In the genomic region with DNA sequence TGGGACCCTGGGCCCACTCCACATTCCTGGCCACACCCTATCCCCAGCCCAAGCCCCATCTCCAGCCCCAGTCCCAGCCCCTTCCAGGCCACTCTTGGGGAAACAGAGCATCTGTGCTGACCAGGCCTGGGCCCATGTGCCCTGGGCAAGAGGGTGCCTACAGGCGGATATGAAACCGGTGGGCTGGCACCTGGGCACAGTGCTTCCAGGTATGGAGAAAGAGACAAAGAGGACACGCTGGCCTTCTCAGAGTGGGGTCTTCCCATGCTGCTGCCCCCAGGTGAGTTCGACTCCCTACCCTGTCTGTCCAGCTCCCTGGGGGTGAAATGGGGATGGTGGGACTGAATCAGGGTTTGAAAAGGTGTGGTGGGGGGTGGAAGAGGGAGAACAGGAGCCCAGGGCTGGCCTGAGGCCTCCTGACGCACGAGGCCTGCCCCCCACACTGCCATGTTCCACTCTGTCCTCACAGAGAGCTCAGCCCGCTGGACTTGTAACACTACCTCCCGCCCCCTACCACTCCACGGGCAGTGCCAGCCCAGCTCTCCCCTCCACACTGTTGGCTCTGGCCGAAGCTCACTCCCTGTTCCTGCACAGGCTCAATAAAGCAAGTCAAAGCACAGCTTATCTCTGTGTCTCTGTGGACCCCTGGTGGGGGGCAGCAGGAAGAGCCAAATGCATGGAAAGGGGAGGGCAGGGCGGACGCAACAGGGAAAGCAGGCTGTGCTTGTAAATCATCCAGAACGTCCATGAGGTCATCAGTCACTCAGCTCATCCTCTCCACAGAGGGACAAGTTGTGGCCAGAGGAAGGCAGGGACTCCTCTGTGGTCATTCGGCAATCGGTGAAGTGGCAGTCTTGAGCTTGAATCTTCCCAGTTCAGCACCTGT, we compare ENCODE assay signal across 24 cellular contexts.
DNase-seq lines count a peak whose midpoint lies in the region; ATAC-seq and TF ChIP-seq lines count a peak whose summit lies in the region.
"Had no signal": no experiment of that assay in that cellular context is flagged by ENCODE, and none has a peak within 500 bp of the region (broad histone marks: within the 10 kb centered on the region; RNA-seq: fewer than 3 reads in every experiment).

No MANE protein-coding gene starts in this region.

- peaks cover 27% of the 10 kb centered on the region for H3K27me3 Mint-ChIP-seq in progenitor cell of endocrine pancreas

- peak; percentile 39 for DNase-seq in DMS 273 (lab: John Stamatoyannopoulos, UW; ENCODE audit: unreplicated experiment)
- DNase-seq in DMS 273 treated with DMSO at 0.1 percent for 48 hours (lab: John Stamatoyannopoulos, UW): no peak
- peak; percentile 65 for DNase-seq in NCI-H82 (lab: John Stamatoyannopoulos, UW)
- no peak for DNase-seq in hepatocyte (ENCODE audit: low spot score)
- DNase-seq in progenitor cell of endocrine pancreas (ENCODE audit: low spot score, unreplicated experiment): no peak
- DNase-seq in hypothalamus (lab: John Stamatoyannopoulos, UW): no peak
- DNase-seq in AG08395 (ENCODE audit: low spot score): no peak
- DNase-seq: activated CD4-positive, alpha-beta T cell treated with anti-CD3 and anti-CD28 coated beads, Interleukin-2, amount 10 ng/mL, durations not matched to agents 24 days and 14 days; activated naive CD8-positive, alpha-beta T cell treated with anti-CD3 and anti-CD28 coated beads, Interleukin-2, amount 50 U/mL, for 24 hours; brain microvascular endothelial cell; heart right ventricle; NCI-H1105; NK-92 treated with Interleukin-12 subunit alpha and Interleukin-12 subunit beta, amount 100 ng/mL, for 24 hours; RPMI8226; small intestine; stimulated activated CD4-positive, alpha-beta T cell treated with anti-CD3 and anti-CD28 coated beads, Interleukin-4, amount 100 ng/mL, for 1 hour; stimulated activated naive CD8-positive, alpha-beta T cell treated with anti-CD3 and anti-CD28 coated beads, Interleukin-15, amount 100 ng/mL, for 72 hours; SW 1271; upper lobe of left lung had no signal

- H3K4me3 ChIP-seq in hepatocyte: no peak overlapping the region
- H3K4me3 ChIP-seq: coronary artery, heart right ventricle, lung, upper lobe of left lung had no signal

- H3K4me2 ChIP-seq in hepatocyte: no peak overlapping the region

- TF ChIP-seq CTCF in hepatocyte (IDR thresholded peaks at IDR 0.05; ENCODE audit: poor library complexity) (peak; percentile 8), progenitor cell of endocrine pancreas (IDR thresholded peaks at IDR 0.05; ENCODE audit: unreplicated experiment) (no peak)

- no peak overlapping the region for H3K4me3 Mint-ChIP-seq in progenitor cell of endocrine pancreas (ENCODE audit: low read depth)
- H3K4me3 Mint-ChIP-seq: activated CD4-positive, alpha-beta T cell treated with anti-CD3 and anti-CD28 coated beads, Interleukin-2, amount 10 ng/mL, durations not matched to agents 24 days and 14 days; activated naive CD8-positive, alpha-beta T cell treated with anti-CD3 and anti-CD28 coated beads, Interleukin-2, amount 50 U/mL, for 24 hours; stimulated activated naive CD8-positive, alpha-beta T cell treated with anti-CD3 and anti-CD28 coated beads, Interleukin-15, amount 100 ng/mL, for 72 hours had no signal

- no peaks in the 10 kb centered on the region for H3K36me3 Mint-ChIP-seq in progenitor cell of endocrine pancreas (ENCODE audit: insufficient read depth)

- H3K36me3 ChIP-seq in hepatocyte (replicated peaks; ENCODE audit: insufficient read depth, low read depth): no peaks in the 10 kb centered on the region
- H3K36me3 ChIP-seq: brain microvascular endothelial cell, heart right ventricle, upper lobe of left lung had no signal

- H4K20me1 ChIP-seq in hepatocyte (ENCODE audit: insufficient read depth, poor library complexity, severe bottlenecking): no peaks in the 10 kb centered on the region

- no peaks in the 10 kb centered on the region for H3K4me1 ChIP-seq in hepatocyte (ENCODE audit: insufficient read depth)

- WGBS in hepatocyte (ENCODE audit: low lambda C conversion rate, missing lambda C conversion rate): 67% methylated on average over 14 of the region's 15 CpGs

- peak overlapping the region; percentile 10 for H3K27ac Mint-ChIP-seq in progenitor cell of endocrine pancreas
- H3K27ac Mint-ChIP-seq: activated CD4-positive, alpha-beta T cell treated with anti-CD3 and anti-CD28 coated beads, Interleukin-2, amount 10 ng/mL, durations not matched to agents 24 days and 14 days; activated naive CD8-positive, alpha-beta T cell treated with anti-CD3 and anti-CD28 coated beads, Interleukin-2, amount 50 U/mL, for 24 hours; activated T-helper 2 cell treated with anti-CD3 and anti-CD28 coated beads, Interferon-gamma antibody, Interleukin-2, Interleukin-4, amounts not matched to agents 10 μg/mL and 5 μg/mL and 100 μg/mL, durations not matched to agents 14 hours and 24 hours and 36 hours; stimulated activated naive CD8-positive, alpha-beta T cell treated with anti-CD3 and anti-CD28 coated beads, Interleukin-15, amount 100 ng/mL, for 72 hours had no signal

- H3K27me3 ChIP-seq in hepatocyte: no peaks in the 10 kb centered on the region
- H3K27me3 ChIP-seq: brain microvascular endothelial cell had no signal

- H2AFZ ChIP-seq in hepatocyte: no peak overlapping the region

- no peak overlapping the region for H3K27ac ChIP-seq in hepatocyte
- H3K27ac ChIP-seq: 22Rv1, brain microvascular endothelial cell, coronary artery, heart right ventricle, upper lobe of left lung had no signal

- H3K9me3 ChIP-seq in hepatocyte (ENCODE audit: low read depth): no peaks in the 10 kb centered on the region
- H3K9me3 ChIP-seq: heart right ventricle, upper lobe of left lung had no signal

- H3K4me1 Mint-ChIP-seq in progenitor cell of endocrine pancreas (ENCODE audit: low read depth): peaks cover 3% of the 10 kb centered on the region

- H3K79me2 ChIP-seq in hepatocyte: no peaks in the 10 kb centered on the region

- peaks cover 3% of the 10 kb centered on the region for H3K9me3 Mint-ChIP-seq in progenitor cell of endocrine pancreas (ENCODE audit: low read depth)
- H3K9me3 Mint-ChIP-seq: activated CD4-positive, alpha-beta T cell treated with anti-CD3 and anti-CD28 coated beads, Interleukin-2, amount 10 ng/mL, durations not matched to agents 24 days and 14 days; activated naive CD8-positive, alpha-beta T cell treated with anti-CD3 and anti-CD28 coated beads, Interleukin-2, amount 50 U/mL, for 24 hours; activated T-helper 2 cell treated with anti-CD3 and anti-CD28 coated beads, Interferon-gamma antibody, Interleukin-2, Interleukin-4, amounts not matched to agents 10 μg/mL and 5 μg/mL and 100 μg/mL, durations not matched to agents 14 hours and 24 hours and 36 hours; stimulated activated naive CD8-positive, alpha-beta T cell treated with anti-CD3 and anti-CD28 coated beads, Interleukin-15, amount 100 ng/mL, for 72 hours had no signal

- no peaks in the 10 kb centered on the region for H3K9me2 ChIP-seq in hepatocyte (replicated peaks; ENCODE audit: insufficient read depth)

- no peak for ATAC-seq in HG02571 (IDR thresholded peaks at IDR 0.05; ENCODE audit: unreplicated experiment)
- ATAC-seq: activated naive CD8-positive, alpha-beta T cell treated with anti-CD3 and anti-CD28 coated beads, Interleukin-2, amount 50 U/mL, for 24 hours; heart right ventricle; stimulated activated naive CD8-positive, alpha-beta T cell treated with anti-CD3 and anti-CD28 coated beads, Interleukin-15, amount 100 ng/mL, for 72 hours had no signal

Comparison
In these comparisons a context has a peak if more than half of its experiments do, and no peak if none do; other contexts are left out.
1. DNase-seq: peak in DMS 273 (single experiment) and NCI-H82 (single experiment); none in DMS 273 treated with DMSO at 0.1 percent for 48 hours (single experiment), hepatocyte (single experiment), progenitor cell of endocrine pancreas (single experiment), hypothalamus (0 of 51) and AG08395 (single experiment).